Comparison of ENCODE assay signal across 23 cellular contexts in the genomic region with DNA sequence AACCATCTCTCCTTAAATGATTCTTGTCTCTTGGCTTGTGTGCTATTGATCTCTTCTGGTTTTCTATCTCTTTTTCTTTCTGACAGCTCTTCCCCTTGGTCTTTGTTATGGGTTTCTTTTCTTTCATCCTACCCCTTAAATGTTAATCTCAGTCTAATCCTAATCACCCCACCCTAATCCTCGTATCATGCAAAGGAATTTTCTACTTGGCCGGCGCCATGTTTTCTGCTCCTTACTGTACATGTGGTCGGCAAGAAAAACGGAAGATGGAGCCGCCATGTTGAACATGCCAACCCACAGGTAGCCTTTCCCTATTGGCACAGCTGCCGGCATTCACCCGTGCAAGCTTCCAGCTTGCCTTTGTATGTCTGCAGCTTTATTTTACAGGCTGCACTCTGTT.
DNase-seq lines count a peak whose midpoint lies in the region; ATAC-seq, FAIRE-seq and TF ChIP-seq lines count a peak whose summit lies in the region.
"Had no signal": no experiment of that assay in that cellular context is flagged by ENCODE, and none has a peak within 500 bp of the region (broad histone marks: within the 10 kb centered on the region; RNA-seq: fewer than 3 reads in every experiment).

No MANE protein-coding gene starts in this region.

- H3K4me1 ChIP-seq in HAP-1, result peaks cover 57% of the 10 kb centered on the region
- no peaks in the 10 kb centered on the region for H3K4me1 ChIP-seq in H1 (replicated peaks in 1 of 4; ENCODE audit: control insufficient read depth in 3 of 4, insufficient read depth in 4 of 4, low read length in 3 of 4)

- no peak overlapping the region for H2AK5ac ChIP-seq in H1 (ENCODE audit: low read depth, low read length)

- no peaks in the 10 kb centered on the region for H4K20me1 ChIP-seq in H1 (replicated peaks in 1 of 2; ENCODE audit: control insufficient read depth in 1 of 2, insufficient read depth in 2 of 2, low read length in 2 of 2)
- H4K20me1 ChIP-seq: BLaER1 had no signal

- H3K4me2 ChIP-seq in H1 (ENCODE audit: insufficient read depth in 1 of 2, low read depth in 2 of 2, low read length in 2 of 2), result no peak overlapping the region
- H3K4me2 ChIP-seq: BLaER1 had no signal

- H2BK20ac ChIP-seq in H1 (ENCODE audit: low read length), result peak overlapping the region; percentile 43; the same call in 1 of the 2 replicates

- TF ChIP-seq POLR2A in H1 (IDR thresholded peaks at IDR 0.05; ENCODE audit: control extremely low read depth in 1 of 2, low read depth in 2 of 2, low read length in 2 of 2), result no peak

- no peaks in the 10 kb centered on the region for H3K9me3 ChIP-seq in HAP-1
- no peaks in the 10 kb centered on the region for H3K9me3 ChIP-seq in H1 (ENCODE audit: insufficient read depth in 2 of 2, low read depth in 1 of 2, low read length in 1 of 2)
- H3K9me3 ChIP-seq: BLaER1 had no signal

- in situ Hi-C loops in HAP-1 (cut with MboI; ENCODE audit: low sequenced_read_pairs), result no loop called here

- no peak overlapping the region for H2BK5ac ChIP-seq in H1 (ENCODE audit: low read depth, low read length)

- no peaks in the 10 kb centered on the region for H3K36me3 Mint-ChIP-seq in nephron progenitor cell (ENCODE audit: low read depth)
- H3K36me3 Mint-ChIP-seq: CD8-positive, alpha-beta T cell had no signal

- H3K27ac Mint-ChIP-seq in nephron progenitor cell, result peak overlapping the region; percentile 6
- H3K27ac Mint-ChIP-seq: B cell; CD8-positive, alpha-beta T cell; HFFc6 had no signal

- no peaks in the 10 kb centered on the region for H3K9me3 Mint-ChIP-seq in nephron progenitor cell
- H3K9me3 Mint-ChIP-seq: CD4-positive, CD25-positive, alpha-beta regulatory T cell; CD8-positive, alpha-beta T cell; HFFc6 had no signal

- H2AFZ ChIP-seq in H1 (ENCODE audit: low read length), result no peak overlapping the region
- H2AFZ ChIP-seq: GM23248 had no signal

- no peaks in the 10 kb centered on the region for H3K4me1 Mint-ChIP-seq in nephron progenitor cell

- H2BK12ac ChIP-seq in H1 (ENCODE audit: low read depth, low read length), result no peak overlapping the region

- H3K23me2 ChIP-seq in H1 (ENCODE audit: low read depth, low read length), result peaks cover 2% of the 10 kb centered on the region; the same call in 1 of the 2 replicates

- H4K91ac ChIP-seq in H1 (replicated peaks; ENCODE audit: insufficient read length, low read length), result no peak overlapping the region

- H3K56ac ChIP-seq in H1 (replicated peaks; ENCODE audit: insufficient read length, low read depth, low read length), result no peak overlapping the region

- H3K9ac ChIP-seq in H1 (replicated peaks in 1 of 4; ENCODE audit: extremely low read depth in 1 of 4, low read depth in 3 of 4, low read length in 3 of 4), result no peak overlapping the region
- H3K9ac ChIP-seq: BLaER1, GM23248 had no signal

- DNase-seq in NCI-H82 (lab: John Stamatoyannopoulos, UW) (peak; percentile 32), NCI-H82 treated with DMSO at 0.1 percent for 48 hours (lab: John Stamatoyannopoulos, UW; ENCODE audit: unreplicated experiment) (no peak), HAP-1 (ENCODE audit: low spot score in 2 of 2) (peak; percentile 55 to 58), H1 (ENCODE audit: low read depth in 1 of 2, low spot score in 2 of 2) (no peak), nephron progenitor cell (no peak), cortex of kidney (lab: John Stamatoyannopoulos, UW) (no peak), activated gamma-delta T cell treated with Interleukin-2 at 50 U/mL for 16 hours (no peak)
- DNase-seq: CD4-positive, CD25-positive, alpha-beta regulatory T cell; CD8-positive, alpha-beta T cell; DMS53; DMS79 treated with DMSO at 0.1 percent for 48 hours; GF-D8; GM23248; H9; HFFc6 had no signal

- TF ChIP-seq EP300 in H1 (IDR thresholded peaks at IDR 0.05; ENCODE audit: borderline replicate concordance in 1 of 2, low read depth in 2 of 2, low read length in 2 of 2), result no peak

- no peak overlapping the region; the same call in 1 of the 2 replicates for H3K18ac ChIP-seq in H1 (ENCODE audit: extremely low read depth, low read length)

- 94% methylated on average over 8 of the region's 8 CpGs; no CpG with 5 or more reads in 1 of the 2 experiments for whole genome bisulfite sequencing in H1 (ENCODE audit: extremely low coverage in 1 of 2, insufficient coverage in 1 of 2, insufficient read length in 1 of 2, insufficient replicate concordance in 2 of 2, low coverage in 1 of 2, low lambda C conversion rate in 2 of 2, missing lambda C conversion rate in 1 of 2), 2 experiments

- no peak overlapping the region for H4K8ac ChIP-seq in H1 (ENCODE audit: extremely low read depth, insufficient read depth, low read length)

- no peak overlapping the region for H3K4me3 ChIP-seq in HAP-1
- H3K4me3 ChIP-seq in H1 (ENCODE audit: extremely low read depth in 1 of 4, insufficient read depth in 2 of 4, low read depth in 3 of 4, low read length in 4 of 4), result no peak overlapping the region
- H3K4me3 ChIP-seq: BLaER1, GM23248 had no signal

- no peaks in the 10 kb centered on the region for H3K27me3 Mint-ChIP-seq in nephron progenitor cell (ENCODE audit: low read depth, poor library complexity)
- H3K27me3 Mint-ChIP-seq: B cell had no signal

- H3K79me2 ChIP-seq in H1 (ENCODE audit: control insufficient read depth in 1 of 2, insufficient read depth in 2 of 2, low read length in 2 of 2), result no peaks in the 10 kb centered on the region

- no peak for TF ChIP-seq CTCF in H1 (IDR thresholded peaks at IDR 0.05; ENCODE audit: control extremely low read depth in 1 of 3, insufficient read depth in 1 of 3, low read depth in 1 of 3, low read length in 3 of 3)
- TF ChIP-seq CTCF in nephron progenitor cell (IDR thresholded peaks at IDR 0.05), result no peak

- no peak overlapping the region for H3K14ac ChIP-seq in H1 (ENCODE audit: insufficient read length)

- 0 out of 2 replicates have a peak overlapping the region, but pooled peaks have one; percentile 88 for H2BK15ac ChIP-seq in H1 (ENCODE audit: low read length)

- H3K4ac ChIP-seq in H1 (replicated peaks; ENCODE audit: insufficient read length, low read depth, low read length), result no peak overlapping the region

- no peak for TF ChIP-seq RAD21 in H1 (IDR thresholded peaks at IDR 0.05 in 1 of 2, conservative IDR thresholded peaks at IDR 0.05 in 1 of 2; ENCODE audit: low read depth in 2 of 2, low read length in 2 of 2)

- H3K36me3 ChIP-seq in HAP-1 (replicated peaks), result no peaks in the 10 kb centered on the region
- no peaks in the 10 kb centered on the region for H3K36me3 ChIP-seq in H1 (ENCODE audit: control insufficient read depth in 2 of 4, insufficient read depth in 4 of 4, low read length in 3 of 4)
- H3K36me3 ChIP-seq: BLaER1 had no signal

- no peak for FAIRE-seq in H1 (lab: Jason Lieb, UNC)
- FAIRE-seq: A204.1, GM12891, GM18507 had no signal

- no peak overlapping the region for H3K23ac ChIP-seq in H1 (ENCODE audit: insufficient read length)

- CTCF ChIA-PET in H1 (lab: Charles Lee; ENCODE audit: partially characterized antibody), result interaction anchor here (1.2 kb wide), 1 partner anchor 250 kb away, joined by 3 read pairs; no protein-coding TSS in a partner anchor

- H2BK120ac ChIP-seq in H1 (replicated peaks; ENCODE audit: low read depth, low read length), result no peak overlapping the region

- POLR2A ChIA-PET in H1 (lab: Charles Lee; ENCODE audit: partially characterized antibody), result no interaction called here

- H3K27me3 ChIP-seq in HAP-1 (ENCODE audit: low read depth) (no peaks in the 10 kb centered on the region), H1 (replicated peaks in 1 of 4; ENCODE audit: control insufficient read depth in 3 of 4, extremely low read depth in 1 of 4, insufficient read depth in 3 of 4, low read length in 3 of 4) (no peaks in the 10 kb centered on the region)
- H3K27me3 ChIP-seq: BLaER1 had no signal

- H4K5ac ChIP-seq in H1 (ENCODE audit: insufficient read length, low read depth, low read length), result no peak overlapping the region

- no peaks in the 10 kb centered on the region for H3K79me1 ChIP-seq in H1 (ENCODE audit: low read depth, low read length)

- no peak overlapping the region for H3K4me3 Mint-ChIP-seq in nephron progenitor cell
- H3K4me3 Mint-ChIP-seq: B cell; CD4-positive, CD25-positive, alpha-beta regulatory T cell; CD8-positive, alpha-beta T cell; H9; HFFc6 had no signal

- H3K27ac ChIP-seq in H1 (ENCODE audit: low read depth, low read length), result no peak overlapping the region
- H3K27ac ChIP-seq: 22Rv1, BLaER1, C4-2B, GM23248 had no signal

- ATAC-seq in HG02852 (IDR thresholded peaks at IDR 0.05; ENCODE audit: unreplicated experiment), result no peak
- ATAC-seq: CD8-positive, alpha-beta T cell had no signal

TF ChIP-seq in H1, 55 proteins besides CTCF, POLR2A, EP300 and RAD21:
- TF ChIP-seq GTF2F1 (IDR thresholded peaks at IDR 0.05; ENCODE audit: borderline replicate concordance, low read depth, low read length) (no peak), HDAC6 (IDR thresholded peaks at IDR 0.05; ENCODE audit: low read depth, low read length) (no peak), KDM5A (IDR thresholded peaks at IDR 0.05; ENCODE audit: low read length) (no peak), KDM1A (IDR thresholded peaks at IDR 0.05; ENCODE audit: borderline replicate concordance, low read length) (no peak), SP2 (IDR thresholded peaks at IDR 0.05; ENCODE audit: low read length) (no peak), RXRA (IDR thresholded peaks at IDR 0.05; ENCODE audit: insufficient read depth, low read depth, low read length) (no peak), SP1 (IDR thresholded peaks at IDR 0.05; ENCODE audit: low read depth, low read length) (no peak), SUZ12 (IDR thresholded peaks at IDR 0.05; ENCODE audit: low read length) (no peak), CHD2 (IDR thresholded peaks at IDR 0.05; ENCODE audit: low read length) (no peak), BACH1 (IDR thresholded peaks at IDR 0.05; ENCODE audit: low read length) (no peak)

Comparison
In these comparisons a context has a peak if more than half of its experiments do, and no peak if none do; other contexts are left out.
1. DNase-seq: peak in NCI-H82 (single experiment) and HAP-1 (2 of 2); none in NCI-H82 treated with DMSO at 0.1 percent for 48 hours (single experiment), H1 (0 of 2), nephron progenitor cell (single experiment), cortex of kidney (single experiment) and activated gamma-delta T cell treated with Interleukin-2 at 50 U/mL for 16 hours (single experiment).